Comparison of ENCODE assay signal across 2 cellular contexts in genomic region chr15:59353994-59354951, GRCh38.
TF ChIP-seq lines count a peak whose summit lies in the region.

No MANE protein-coding gene starts in this region.

TF ChIP-seq in WTC11, 78 proteins besides CTCF, POLR2A, EP300 and RAD21 (continues in another document):
- TF ChIP-seq ARID4B (CRISPR knock-in tag; IDR thresholded peaks at IDR 0.05; ENCODE audit: borderline replicate concordance) (no peak), FOXJ3 (CRISPR knock-in tag; IDR thresholded peaks at IDR 0.05; ENCODE audit: borderline replicate concordance) (0 out of 2 replicates have a peak, but pooled peaks have one; percentile 68), ZNF396 (CRISPR knock-in tag; IDR thresholded peaks at IDR 0.05; ENCODE audit: borderline replicate concordance) (no peak), CDX4 (CRISPR knock-in tag; IDR thresholded peaks at IDR 0.05; ENCODE audit: borderline replicate concordance) (no peak), NR1H2 (CRISPR knock-in tag; IDR thresholded peaks at IDR 0.05) (no peak), MYBL2 (CRISPR knock-in tag; IDR thresholded peaks at IDR 0.05) (peak; percentile 57; the same call in 1 of the 2 replicates), ZNF219 (CRISPR knock-in tag; IDR thresholded peaks at IDR 0.05; ENCODE audit: borderline replicate concordance) (no peak), RELA (CRISPR knock-in tag; IDR thresholded peaks at IDR 0.05; ENCODE audit: borderline replicate concordance) (no peak), CREB1 (CRISPR knock-in tag; IDR thresholded peaks at IDR 0.05) (no peak), ZNF138 (CRISPR knock-in tag; conservative IDR thresholded peaks at IDR 0.05) (no peak), CBFB (CRISPR knock-in tag; IDR thresholded peaks at IDR 0.05; ENCODE audit: low read depth) (no peak), KAT7 (CRISPR knock-in tag; IDR thresholded peaks at IDR 0.05; ENCODE audit: borderline replicate concordance) (no peak), GTF2I (CRISPR knock-in tag; conservative IDR thresholded peaks at IDR 0.05) (no peak), ZNF263 (CRISPR knock-in tag; IDR thresholded peaks at IDR 0.05; ENCODE audit: low read depth) (no peak), ZBTB21 (CRISPR knock-in tag; IDR thresholded peaks at IDR 0.05; ENCODE audit: borderline replicate concordance) (no peak), ZNF121 (CRISPR knock-in tag; IDR thresholded peaks at IDR 0.05) (no peak)
- TF ChIP-seq, protein P1, sequence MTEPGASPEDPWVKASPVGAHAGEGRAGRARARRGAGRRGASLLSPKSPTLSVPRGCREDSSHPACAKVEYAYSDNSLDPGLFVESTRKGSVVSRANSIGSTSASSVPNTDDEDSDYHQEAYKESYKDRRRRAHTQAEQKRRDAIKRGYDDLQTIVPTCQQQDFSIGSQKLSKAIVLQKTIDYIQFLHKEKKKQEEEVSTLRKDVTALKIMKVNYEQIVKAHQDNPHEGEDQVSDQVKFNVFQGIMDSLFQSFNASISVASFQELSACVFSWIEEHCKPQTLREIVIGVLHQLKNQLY (CRISPR knock-in tag; IDR thresholded peaks at IDR 0.05) = no peak
- TF ChIP-seq, protein P2, sequence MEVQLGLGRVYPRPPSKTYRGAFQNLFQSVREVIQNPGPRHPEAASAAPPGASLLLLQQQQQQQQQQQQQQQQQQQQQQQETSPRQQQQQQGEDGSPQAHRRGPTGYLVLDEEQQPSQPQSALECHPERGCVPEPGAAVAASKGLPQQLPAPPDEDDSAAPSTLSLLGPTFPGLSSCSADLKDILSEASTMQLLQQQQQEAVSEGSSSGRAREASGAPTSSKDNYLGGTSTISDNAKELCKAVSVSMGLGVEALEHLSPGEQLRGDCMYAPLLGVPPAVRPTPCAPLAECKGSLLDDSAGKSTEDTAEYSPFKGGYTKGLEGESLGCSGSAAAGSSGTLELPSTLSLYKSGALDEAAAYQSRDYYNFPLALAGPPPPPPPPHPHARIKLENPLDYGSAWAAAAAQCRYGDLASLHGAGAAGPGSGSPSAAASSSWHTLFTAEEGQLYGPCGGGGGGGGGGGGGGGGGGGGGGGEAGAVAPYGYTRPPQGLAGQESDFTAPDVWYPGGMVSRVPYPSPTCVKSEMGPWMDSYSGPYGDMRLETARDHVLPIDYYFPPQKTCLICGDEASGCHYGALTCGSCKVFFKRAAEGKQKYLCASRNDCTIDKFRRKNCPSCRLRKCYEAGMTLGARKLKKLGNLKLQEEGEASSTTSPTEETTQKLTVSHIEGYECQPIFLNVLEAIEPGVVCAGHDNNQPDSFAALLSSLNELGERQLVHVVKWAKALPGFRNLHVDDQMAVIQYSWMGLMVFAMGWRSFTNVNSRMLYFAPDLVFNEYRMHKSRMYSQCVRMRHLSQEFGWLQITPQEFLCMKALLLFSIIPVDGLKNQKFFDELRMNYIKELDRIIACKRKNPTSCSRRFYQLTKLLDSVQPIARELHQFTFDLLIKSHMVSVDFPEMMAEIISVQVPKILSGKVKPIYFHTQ (CRISPR knock-in tag; IDR thresholded peaks at IDR 0.05) = no peak
- TF ChIP-seq, protein P3, sequence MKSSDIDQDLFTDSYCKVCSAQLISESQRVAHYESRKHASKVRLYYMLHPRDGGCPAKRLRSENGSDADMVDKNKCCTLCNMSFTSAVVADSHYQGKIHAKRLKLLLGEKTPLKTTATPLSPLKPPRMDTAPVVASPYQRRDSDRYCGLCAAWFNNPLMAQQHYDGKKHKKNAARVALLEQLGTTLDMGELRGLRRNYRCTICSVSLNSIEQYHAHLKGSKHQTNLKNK (CRISPR knock-in tag; IDR thresholded peaks at IDR 0.05) = peak; percentile 97
- TF ChIP-seq, protein P4, sequence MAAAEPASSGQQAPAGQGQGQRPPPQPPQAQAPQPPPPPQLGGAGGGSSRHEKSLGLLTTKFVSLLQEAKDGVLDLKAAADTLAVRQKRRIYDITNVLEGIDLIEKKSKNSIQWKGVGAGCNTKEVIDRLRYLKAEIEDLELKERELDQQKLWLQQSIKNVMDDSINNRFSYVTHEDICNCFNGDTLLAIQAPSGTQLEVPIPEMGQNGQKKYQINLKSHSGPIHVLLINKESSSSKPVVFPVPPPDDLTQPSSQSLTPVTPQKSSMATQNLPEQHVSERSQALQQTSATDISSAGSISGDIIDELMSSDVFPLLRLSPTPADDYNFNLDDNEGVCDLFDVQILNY (CRISPR knock-in tag; IDR thresholded peaks at IDR 0.05) = no peak

TF ChIP-seq in HepG2, 621 proteins besides CTCF, POLR2A, EP300 and RAD21:
- TF ChIP-seq CC2D1A (CRISPR knock-in tag; IDR thresholded peaks at IDR 0.05) = no peak
- no peak for TF ChIP-seq ZNF292 (CRISPR knock-in tag; IDR thresholded peaks at IDR 0.05; ENCODE audit: borderline replicate concordance, low read depth)
- no peak for TF ChIP-seq TBX2 (CRISPR knock-in tag; IDR thresholded peaks at IDR 0.05; ENCODE audit: borderline replicate concordance)
- no peak for TF ChIP-seq YY1 (IDR thresholded peaks at IDR 0.05; ENCODE audit: insufficient read depth, insufficient replicate concordance, low read depth, low read length)
- TF ChIP-seq TBL1XR1 (IDR thresholded peaks at IDR 0.05; ENCODE audit: borderline replicate concordance, low read length, partially characterized antibody) = no peak
- no peak for TF ChIP-seq BRCA1 (CRISPR knock-in tag; IDR thresholded peaks at IDR 0.05)
- no peak for TF ChIP-seq ZNF24 (IDR thresholded peaks at IDR 0.05)
- TF ChIP-seq ZBTB8A (CRISPR knock-in tag; IDR thresholded peaks at IDR 0.05; ENCODE audit: borderline replicate concordance, low read depth) = no peak
- no peak for TF ChIP-seq KDM4B (CRISPR knock-in tag; IDR thresholded peaks at IDR 0.05)
- TF ChIP-seq ZIK1 (CRISPR knock-in tag; IDR thresholded peaks at IDR 0.05; ENCODE audit: borderline replicate concordance, low read depth) = no peak
- TF ChIP-seq ZNF317 (CRISPR knock-in tag; IDR thresholded peaks at IDR 0.05) = no peak
- TF ChIP-seq BCL3 (CRISPR knock-in tag; IDR thresholded peaks at IDR 0.05) = no peak
- TF ChIP-seq ATAD3A (CRISPR knock-in tag; IDR thresholded peaks at IDR 0.05) = no peak
- TF ChIP-seq ZSCAN21 (CRISPR knock-in tag; IDR thresholded peaks at IDR 0.05; ENCODE audit: borderline replicate concordance) = no peak
- no peak for TF ChIP-seq FOXC1 (CRISPR knock-in tag; IDR thresholded peaks at IDR 0.05; ENCODE audit: borderline replicate concordance)
- TF ChIP-seq, protein P5, sequence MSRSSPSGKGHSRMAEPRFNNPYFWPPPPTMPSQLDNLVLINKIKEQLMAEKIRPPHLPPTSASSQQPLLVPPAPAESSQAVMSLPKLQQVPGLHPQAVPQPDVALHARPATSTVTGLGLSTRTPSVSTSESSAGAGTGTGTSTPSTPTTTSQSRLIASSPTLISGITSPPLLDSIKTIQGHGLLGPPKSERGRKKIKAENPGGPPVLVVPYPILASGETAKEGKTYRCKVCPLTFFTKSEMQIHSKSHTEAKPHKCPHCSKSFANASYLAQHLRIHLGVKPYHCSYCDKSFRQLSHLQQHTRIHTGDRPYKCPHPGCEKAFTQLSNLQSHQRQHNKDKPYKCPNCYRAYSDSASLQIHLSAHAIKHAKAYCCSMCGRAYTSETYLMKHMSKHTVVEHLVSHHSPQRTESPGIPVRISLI (CRISPR knock-in tag; IDR thresholded peaks at IDR 0.05; ENCODE audit: borderline replicate concordance) = no peak
- TF ChIP-seq NFRKB (IDR thresholded peaks at IDR 0.05) = no peak
- no peak for TF ChIP-seq DR1 (CRISPR knock-in tag; IDR thresholded peaks at IDR 0.05)
- TF ChIP-seq POGZ (CRISPR knock-in tag; IDR thresholded peaks at IDR 0.05) = no peak
- no peak for TF ChIP-seq SALL2 (CRISPR knock-in tag; IDR thresholded peaks at IDR 0.05)
